Comparison of ENCODE assay signal across 13 cellular contexts in the genomic region with DNA sequence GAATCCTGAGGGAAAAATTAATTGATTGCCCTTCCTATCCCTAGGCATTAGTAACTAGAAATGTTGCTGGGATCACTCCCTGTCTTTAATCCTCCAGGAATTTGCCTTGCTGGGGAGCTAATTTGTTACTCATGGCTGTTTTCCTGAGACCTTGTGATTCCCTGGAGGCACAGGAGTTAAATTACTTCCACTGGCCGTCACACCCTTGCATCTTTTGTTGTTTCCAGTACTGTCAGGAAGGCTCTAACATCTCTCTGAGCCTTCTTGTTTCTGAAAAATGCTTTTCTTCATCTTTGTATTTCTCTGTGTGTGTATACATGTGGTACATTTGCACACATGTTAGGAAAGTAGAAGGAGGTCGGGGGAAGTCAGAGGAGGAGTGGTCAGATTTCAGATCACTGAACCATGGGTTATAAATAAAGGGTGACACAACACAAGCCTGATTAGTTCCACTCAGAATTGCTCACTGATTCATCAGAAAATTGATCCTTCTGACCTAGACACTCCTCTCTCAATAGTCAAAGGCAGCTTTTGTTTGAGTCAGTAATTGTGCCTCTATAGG. TPM values are rescaled to one million over a fixed set of nuclear protein-coding genes. Genes with fewer than 3 reads are reported as not detected.
A peak's percentile ranks its signal among the peaks of the same experiment; 100 is the strongest.
DNase-seq lines count a peak whose midpoint lies in the region; ATAC-seq and TF ChIP-seq lines count a peak whose summit lies in the region.
"Had no signal": no experiment of that assay in that cellular context is flagged by ENCODE, and none has a peak within 500 bp of the region (broad histone marks: within the 10 kb centered on the region; RNA-seq: fewer than 3 reads in every experiment).

No MANE protein-coding gene starts in this region.

- peaks cover 26% of the 10 kb centered on the region for H3K4me1 ChIP-seq in osteoblast (ENCODE audit: insufficient read depth, low read length)

- ATAC-seq in HG02840 (IDR thresholded peaks at IDR 0.05; ENCODE audit: low FRiP score, unreplicated experiment) = no peak
- no peak for ATAC-seq in left colon
- ATAC-seq: activated CD8-positive, alpha-beta memory T cell treated with anti-CD3 and anti-CD28 coated beads, Interleukin-2, amount 10 ng/mL, durations not matched to agents 7 days and 5 days had no signal

- no peak overlapping the region for H2AFZ ChIP-seq in osteoblast (ENCODE audit: low read length)

- TF ChIP-seq CTCF in osteoblast (IDR thresholded peaks at IDR 0.05; ENCODE audit: extremely low read depth, low read depth, low read length) = no peak

- H3K27ac ChIP-seq in epithelial cell of prostate (peak overlapping the region; percentile 75), osteoblast (ENCODE audit: low read depth, low read length) (peak overlapping the region; percentile 69)

- H3K9me3 ChIP-seq in MG63 = no peaks in the 10 kb centered on the region
- H3K9me3 ChIP-seq in osteoblast (ENCODE audit: low read depth, low read length) = no peaks in the 10 kb centered on the region

- H3K36me3 ChIP-seq in MG63 (no peaks in the 10 kb centered on the region), osteoblast (ENCODE audit: insufficient read depth, low read length) (no peaks in the 10 kb centered on the region)

- peak; percentile 48 for DNase-seq in Daoy (ENCODE audit: low read depth)
- DNase-seq in MG63 = peak; percentile 39
- no peak for DNase-seq in epithelial cell of prostate (ENCODE audit: low read depth, low spot score)
- peak; percentile 61 for DNase-seq in osteoblast (ENCODE audit: insufficient read length, low spot score, missing footprints)
- DNase-seq in effector CD4-positive, alpha-beta T cell = no peak
- DNase-seq in left colon = no peak
- no peak for DNase-seq in globus pallidus (ENCODE audit: low spot score)
- DNase-seq: activated CD8-positive, alpha-beta memory T cell treated with anti-CD3 and anti-CD28 coated beads, Interleukin-2, amount 10 ng/mL, durations not matched to agents 7 days and 5 days; activated naive CD8-positive, alpha-beta T cell treated with anti-CD3 and anti-CD28 coated beads for 36 hours; NCI-H1694 treated with DMSO at 0.1 percent for 48 hours; stimulated activated CD4-positive, alpha-beta T cell treated with anti-CD3 and anti-CD28 coated beads, Interleukin-4, amount 100 ng/mL, for 24 hours; substantia nigra had no signal

- H3K4me2 ChIP-seq in osteoblast (ENCODE audit: insufficient read depth, low read length) = peak overlapping the region; percentile 0

- H3K27me3 ChIP-seq in MG63 (no peaks in the 10 kb centered on the region), osteoblast (ENCODE audit: insufficient read depth, low read length) (no peaks in the 10 kb centered on the region)

- no peaks in the 10 kb centered on the region for H3K79me2 ChIP-seq in osteoblast (ENCODE audit: insufficient read depth, low read length)

- intact Hi-C loops in left colon (cut with DNase I, micrococcal nuclease) = no loop called here

- H3K4me3 ChIP-seq in MG63 (no peak overlapping the region), osteoblast (ENCODE audit: insufficient read depth, low read length) (no peak overlapping the region)

- H4K20me1 ChIP-seq in osteoblast (ENCODE audit: insufficient read depth, low read length) = no peaks in the 10 kb centered on the region

RNA-seq across cellular contexts. Expression of gene LRRFIP2, which starts 23.5 kb away (rescaled TPM):
- 41.1 and 46.7 TPM in 2 replicates for total RNA-seq in Daoy (2014; rRNA removed; shearing (Covaris generic))
- 35.4 and 41.6 TPM in 2 replicates for total RNA-seq in MG63 (2014; rRNA removed; shearing (Covaris generic); ENCODE audit: low replicate concordance)
- total RNA-seq in osteoblast (45.1 and 71.3 TPM in 2 replicates), left colon (100 to 1,000 TPM; 108 to 120 TPM)

RNA-seq across cellular contexts. Expression of gene GOLGA4, which starts 45.2 kb away (rescaled TPM):
- 31.6 and 35.9 TPM in 2 replicates for total RNA-seq in Daoy (2014; rRNA removed; shearing (Covaris generic))
- 7.1 and 20.8 TPM in 2 replicates for total RNA-seq in MG63 (2014; rRNA removed; shearing (Covaris generic); ENCODE audit: low replicate concordance)
- total RNA-seq in osteoblast (68.4 and 81.9 TPM in 2 replicates), left colon (100 to 1,000 TPM in 1 of 2 donors, 10 to 100 TPM in 1; 96.1 to 122 TPM)

Comparison
In these comparisons a context has a peak if more than half of its experiments do, and no peak if none do; other contexts are left out.
1. DNase-seq: peak in Daoy (single experiment), MG63 (single experiment) and osteoblast (single experiment); none in epithelial cell of prostate (single experiment), effector CD4-positive, alpha-beta T cell (single experiment), left colon (0 of 2) and globus pallidus (single experiment).